Comparison of ENCODE assay signal across 19 cellular contexts in the genomic region with DNA sequence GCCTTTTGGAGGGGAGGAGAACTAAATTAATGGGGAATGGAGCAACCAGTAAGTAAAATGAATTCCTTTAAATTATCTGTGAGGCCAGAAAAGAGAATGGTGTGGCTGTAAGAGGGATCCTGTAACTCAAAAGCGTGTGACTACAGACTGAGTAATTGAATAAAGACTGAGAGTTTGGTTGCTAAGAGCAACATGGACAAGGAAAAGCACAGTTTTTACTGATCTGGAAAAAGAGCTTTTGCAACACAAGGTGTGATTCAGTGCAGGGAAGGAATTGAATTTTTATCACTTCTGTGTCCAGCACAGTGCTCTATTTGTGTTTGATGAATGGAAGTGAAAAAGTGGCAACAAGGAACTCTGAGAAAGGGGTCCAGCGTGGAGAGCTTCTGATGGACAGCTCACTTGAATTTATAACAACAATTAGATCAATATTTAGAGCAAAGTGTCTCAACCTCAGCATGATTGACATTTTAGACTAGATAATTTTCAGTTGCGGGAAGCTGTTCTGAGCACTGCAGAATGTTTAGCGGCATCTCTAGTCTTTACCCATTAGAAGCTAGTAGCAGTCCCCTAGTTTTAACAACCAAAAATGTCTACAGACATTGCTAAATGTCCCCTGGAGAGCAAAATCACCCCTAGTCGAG.
DNase-seq lines count a peak whose midpoint lies in the region; ATAC-seq and TF ChIP-seq lines count a peak whose summit lies in the region.
"Had no signal": no experiment of that assay in that cellular context is flagged by ENCODE, and none has a peak within 500 bp of the region (broad histone marks: within the 10 kb centered on the region; RNA-seq: fewer than 3 reads in every experiment).

No MANE protein-coding gene starts in this region.

- H3K4me2 ChIP-seq in skeletal muscle satellite cell (ENCODE audit: low read length), result peak overlapping the region; percentile 24

- DNase-seq in GM04504 (ENCODE audit: low read depth) (peak; percentile 61), RWPE1 (ENCODE audit: low spot score) (peak; percentile 55), fibroblast of mammary gland (ENCODE audit: low read depth) (peak; percentile 78), medulla oblongata (ENCODE audit: extremely low spot score) (no peak)
- DNase-seq: activated naive CD4-positive, alpha-beta T cell; CD8-positive, alpha-beta T cell; effector CD4-positive, alpha-beta T cell; GDM1; glutamatergic neuron; left cardiac atrium; NCI-H2081; NCI-H69; stimulated activated naive CD4-positive, alpha-beta T cell treated with Interleukin-2 at 50 U/mL for 16 hours had no signal

- H3K4me3 ChIP-seq in fibroblast of mammary gland (ENCODE audit: control insufficient read depth, low read depth, low read length) (no peak overlapping the region), skeletal muscle satellite cell (ENCODE audit: low read length) (no peak overlapping the region)
- H3K4me3 ChIP-seq: cardiac muscle cell, skin epidermis had no signal

- peak overlapping the region; percentile 4 for H3K9ac ChIP-seq in skeletal muscle satellite cell (ENCODE audit: low read depth, low read length)

- no peaks in the 10 kb centered on the region for H3K36me3 ChIP-seq in skeletal muscle satellite cell (ENCODE audit: insufficient read depth, low read length)
- H3K36me3 ChIP-seq: cardiac muscle cell had no signal

- CTCF ChIA-PET in RWPE1 (lab: Yijun Ruan, JAX), result no interaction called here

- H3K4me1 ChIP-seq in skeletal muscle satellite cell (ENCODE audit: control insufficient read depth, insufficient read depth, low read length), result peaks cover 39% of the 10 kb centered on the region

- no peak for TF ChIP-seq CTCF in RWPE1 (conservative IDR thresholded peaks at IDR 0.05; ENCODE audit: low read depth)
- no peak for TF ChIP-seq CTCF in fibroblast of mammary gland (conservative IDR thresholded peaks at IDR 0.05; ENCODE audit: control insufficient read depth, insufficient read depth, low read depth, low read length)

- H3K9me3 ChIP-seq in skeletal muscle satellite cell (replicated peaks; ENCODE audit: low read length), result no peaks in the 10 kb centered on the region

- peaks cover 5% of the 10 kb centered on the region for H3K27me3 ChIP-seq in skeletal muscle satellite cell (ENCODE audit: control insufficient read depth, insufficient read depth, low read length)
- H3K27me3 ChIP-seq: cardiac muscle cell had no signal

- POLR2A ChIA-PET in RWPE1 (lab: Yijun Ruan, JAX; ENCODE audit: low non-redundant PET), result interaction anchor here (0.5 kb wide), 1 partner anchor 131 kb away, joined by 3 read pairs; no protein-coding TSS in a partner anchor

- no peak overlapping the region for H3K27ac ChIP-seq in RWPE1
- H3K27ac ChIP-seq: cardiac muscle cell, skin epidermis had no signal

- ATAC-seq in GM19397 (IDR thresholded peaks at IDR 0.05; ENCODE audit: unreplicated experiment), result no peak
- ATAC-seq in esophagus mucosa, result no peak
- ATAC-seq: CD8-positive, alpha-beta T cell; Panc1 had no signal
